ENCODE assay signal across 8 cellular contexts in genomic region chr2:87229091-87229689, GRCh38.
DNase-seq lines count a peak whose midpoint lies in the region; ATAC-seq, FAIRE-seq and TF ChIP-seq lines count a peak whose summit lies in the region.
"Not testable (repeated sequence)": the region's sequence is repeated elsewhere in the genome, so short reads cannot be mapped to it uniquely, and the experiment has no call there.

No MANE protein-coding gene starts in this region.

- DNase-seq in HFFc6: peak; percentile 15
- DNase-seq in NAMALWA (ENCODE audit: low spot score): peak; percentile 2
- not testable (repeated sequence) for DNase-seq in activated T-cell treated with anti-CD3 and anti-CD28 coated beads, Interleukin-2, amount 50 U/mL, for 72 hours; keratinocyte (ENCODE audit: low read depth, low spot score)
- DNase-seq in endothelial cell of umbilical vein (ENCODE audit: low read depth, low spot score): peak; percentile 38
- DNase-seq in pancreas: peak in 1 of 6 donors; percentile 16

- H3K27ac ChIP-seq in endothelial cell of umbilical vein (ENCODE audit: insufficient read depth, low read depth, low read length); keratinocyte (ENCODE audit: control insufficient read depth, insufficient read depth, low read length); pancreas: not testable (repeated sequence)

- H3K4me2 ChIP-seq in endothelial cell of umbilical vein (ENCODE audit: insufficient read depth, low read length); keratinocyte (ENCODE audit: control insufficient read depth, extremely low read depth, insufficient read depth, low read depth, low read length): not testable (repeated sequence)

- intact Hi-C loops in endothelial cell of umbilical vein (cut with micrococcal nuclease); pancreas (cut with DNase I): not testable (repeated sequence)

- H3K27me3 Mint-ChIP-seq in HFFc6 (ENCODE audit: insufficient read depth); activated T-cell treated with anti-CD3 and anti-CD28 coated beads, Interleukin-2, amount 50 U/mL, for 72 hours (ENCODE audit: low read depth): not testable (repeated sequence)

- H3K4me1 ChIP-seq in endothelial cell of umbilical vein (ENCODE audit: control insufficient read depth, extremely low read depth, insufficient read depth, low read length); keratinocyte (ENCODE audit: control insufficient read depth, extremely low read depth, insufficient read depth, low read length); pancreas: not testable (repeated sequence)

- H3K4me3 Mint-ChIP-seq in HFFc6: 0 out of 2 replicates have a peak overlapping the region, but pooled peaks have one; percentile 30
- not testable (repeated sequence) for H3K4me3 Mint-ChIP-seq in activated T-cell treated with anti-CD3 and anti-CD28 coated beads, Interleukin-2, amount 50 U/mL, for 72 hours

- WGBS in pancreas, 2 donors: 0 to 4% methylated on average over 2 of the region's 4 CpGs

- BruUV-seq in endothelial cell of umbilical vein (replicated peaks; lab: Mats Ljungman, UMichigan): not testable (repeated sequence)

- dilution Hi-C loops in endothelial cell of umbilical vein (cut with MboI; ENCODE audit: extremely low pct_ligation_motif_present, low sequenced_read_pairs); keratinocyte (cut with MboI; ENCODE audit: extremely low pct_ligation_motif_present, low sequenced_read_pairs): not testable (repeated sequence)

- not testable (repeated sequence) for H3K36me3 Mint-ChIP-seq in HFFc6 (ENCODE audit: low read depth); activated T-cell treated with anti-CD3 and anti-CD28 coated beads, Interleukin-2, amount 50 U/mL, for 72 hours (ENCODE audit: insufficient read depth in 2 of 2)

- H4K20me1 ChIP-seq in endothelial cell of umbilical vein (replicated peaks; ENCODE audit: control insufficient read depth, extremely low read depth, insufficient read depth, low read length); keratinocyte (ENCODE audit: control insufficient read depth, extremely low read depth, insufficient read depth, low read length): not testable (repeated sequence)

- not testable (repeated sequence) for TF ChIP-seq POLR2A in endothelial cell of umbilical vein (IDR thresholded peaks at IDR 0.05; ENCODE audit: low read depth, low read length)

- H3K4me3 ChIP-seq in endothelial cell of umbilical vein (replicated peaks in 1 of 3; ENCODE audit: insufficient read depth in 1 of 3, low read depth in 1 of 3, low read length in 3 of 3); keratinocyte (ENCODE audit: control insufficient read depth in 2 of 3, extremely low read depth in 1 of 3, insufficient read depth in 2 of 3, low read depth in 1 of 3, low read length in 3 of 3); pancreas: not testable (repeated sequence)

- H3K79me2 ChIP-seq in endothelial cell of umbilical vein (ENCODE audit: control insufficient read depth, insufficient read depth, low read length); keratinocyte (ENCODE audit: control insufficient read depth, insufficient read depth, low read length): not testable (repeated sequence)

- TF ChIP-seq CTCF in HFFc6 (IDR thresholded peaks at IDR 0.05): peak; percentile 82
- peak; percentile 22 to 25 for TF ChIP-seq CTCF in endothelial cell of umbilical vein (IDR thresholded peaks at IDR 0.05; ENCODE audit: extremely low read depth in 1 of 2, insufficient read depth in 1 of 2, low read depth in 1 of 2, low read length in 2 of 2)
- TF ChIP-seq CTCF in keratinocyte (optimal IDR thresholded peaks at IDR 0.05 in 1 of 3, IDR thresholded peaks at IDR 0.05 in 1 of 3, conservative IDR thresholded peaks at IDR 0.05 in 1 of 3; ENCODE audit: extremely low read depth in 1 of 3, insufficient read depth in 2 of 3, low read length in 3 of 3): peak in 1 of 3 experiments; percentile 41
- peak in 2 of 4 donors; percentile 48 to 58 for TF ChIP-seq CTCF in pancreas (IDR thresholded peaks at IDR 0.05)

- not testable (repeated sequence) for H2AFZ ChIP-seq in endothelial cell of umbilical vein (ENCODE audit: low read depth, low read length); keratinocyte (ENCODE audit: control insufficient read depth, low read length)

- POLR2A ChIA-PET in endothelial cell of umbilical vein (lab: Charles Lee): not testable (repeated sequence)

- H3K4me1 Mint-ChIP-seq in HFFc6 (ENCODE audit: low read depth): peaks cover 11% of the 10 kb centered on the region
- not testable (repeated sequence) for H3K4me1 Mint-ChIP-seq in activated T-cell treated with anti-CD3 and anti-CD28 coated beads, Interleukin-2, amount 50 U/mL, for 72 hours (ENCODE audit: low read depth)

- not testable (repeated sequence) for H3K27ac Mint-ChIP-seq in HFFc6; activated T-cell treated with anti-CD3 and anti-CD28 coated beads, Interleukin-2, amount 50 U/mL, for 72 hours

- CTCF ChIA-PET in endothelial cell of umbilical vein (lab: Charles Lee): not testable (repeated sequence)

- H3K9me1 ChIP-seq in endothelial cell of umbilical vein (replicated peaks; ENCODE audit: control insufficient read depth, extremely low read depth, insufficient read depth, low read length); keratinocyte (ENCODE audit: control insufficient read depth, extremely low read depth, insufficient read depth, low read length): not testable (repeated sequence)

- not testable (repeated sequence) for H3K36me3 ChIP-seq in endothelial cell of umbilical vein (ENCODE audit: control insufficient read depth in 2 of 2, extremely low read depth in 1 of 2, insufficient read depth in 2 of 2, low read length in 2 of 2); keratinocyte (ENCODE audit: control insufficient read depth in 2 of 2, extremely low read depth in 1 of 2, insufficient read depth in 2 of 2, low read length in 2 of 2); pancreas

- FAIRE-seq in A204.1 (lab: Jason Lieb, UNC): peak; percentile 77
- FAIRE-seq in endothelial cell of umbilical vein (lab: Jason Lieb, UNC): peak; percentile 99
- FAIRE-seq in keratinocyte (lab: Jason Lieb, UNC): peak; percentile 99
- peak; percentile 88 for FAIRE-seq in pancreas (lab: Jason Lieb, UNC)

- not testable (repeated sequence) for H3K9me3 Mint-ChIP-seq in HFFc6; activated T-cell treated with anti-CD3 and anti-CD28 coated beads, Interleukin-2, amount 50 U/mL, for 72 hours

- ATAC-seq in GM18502 (IDR thresholded peaks at IDR 0.05; ENCODE audit: poor library complexity, unreplicated experiment) (peak; percentile 66), pancreas (peak; percentile 63 to 99 (median 95))
- peak; percentile 77 to 92 for ATAC-seq in activated T-cell treated with anti-CD3 and anti-CD28 coated beads, Interleukin-2, amount 50 U/mL, for 72 hours (replicated peaks in 1 of 2)

- not testable (repeated sequence) for H3K9ac ChIP-seq in endothelial cell of umbilical vein (replicated peaks; ENCODE audit: extremely low read depth, insufficient read depth, low read length); keratinocyte (ENCODE audit: control insufficient read depth, extremely low read depth, insufficient read depth, low read length)

- not testable (repeated sequence) for H3K27me3 ChIP-seq in endothelial cell of umbilical vein (ENCODE audit: control insufficient read depth in 2 of 2, insufficient read depth in 2 of 2, low read length in 2 of 2); keratinocyte (ENCODE audit: control insufficient read depth, extremely low read depth, insufficient read depth, low read length); pancreas

- not testable (repeated sequence) for H3K9me3 ChIP-seq in endothelial cell of umbilical vein (replicated peaks; ENCODE audit: control insufficient read depth, insufficient read depth, low read length); keratinocyte (ENCODE audit: control insufficient read depth, low read depth, low read length); pancreas
